ENCODE assay signal across 8 cellular contexts in genomic region chr13:43307921-43308433, GRCh38.
A peak's percentile ranks its signal among the peaks of the same experiment; 100 is the strongest.
DNase-seq lines count a peak whose midpoint lies in the region; ATAC-seq and TF ChIP-seq lines count a peak whose summit lies in the region.

No MANE protein-coding gene starts in this region.

- TF ChIP-seq CTCF in A673 (conservative IDR thresholded peaks at IDR 0.05; ENCODE audit: low read depth, low read length), result no peak
- peak; percentile 12 for TF ChIP-seq CTCF in chondrocyte (IDR thresholded peaks at IDR 0.05)

- POLR2A ChIA-PET in A673 (lab: Charles Lee; ENCODE audit: low non-redundant PET), result no interaction called here

- H3K27me3 Mint-ChIP-seq in chondrocyte (ENCODE audit: low read depth) (no peaks in the 10 kb centered on the region), memory B cell (peaks cover 3% of the 10 kb centered on the region)

- no peaks in the 10 kb centered on the region for H3K36me3 ChIP-seq in A673 (ENCODE audit: insufficient read depth, low read length, poor library complexity, severe bottlenecking)

- peaks cover 49% of the 10 kb centered on the region for H3K4me1 Mint-ChIP-seq in chondrocyte (ENCODE audit: low read depth)
- peaks cover 9% of the 10 kb centered on the region for H3K4me1 Mint-ChIP-seq in memory B cell

- H3K27ac Mint-ChIP-seq in chondrocyte (ENCODE audit: unreplicated experiment), result peak overlapping the region; percentile 90
- H3K27ac Mint-ChIP-seq in memory B cell, result peak overlapping the region; percentile 15

- CTCF ChIA-PET in A673 (lab: Charles Lee), result no interaction called here

- DNase-seq in A673 (ENCODE audit: low spot score) (peak; percentile 90), NCI-H526 (lab: John Stamatoyannopoulos, UW) (peak; percentile 45 to 46), chondrocyte (ENCODE audit: low spot score) (no peak), memory B cell (ENCODE audit: low spot score in 2 of 2) (no peak), RKO (ENCODE audit: low spot score) (no peak)

- H3K4me3 ChIP-seq in A673 (ENCODE audit: low read depth, low read length, poor library complexity, severe bottlenecking), result no peak overlapping the region

- H3K27me3 ChIP-seq in A673 (replicated peaks; ENCODE audit: insufficient read depth, low read depth, low read length, poor library complexity), result no peaks in the 10 kb centered on the region

- H3K4me3 Mint-ChIP-seq in chondrocyte (ENCODE audit: unreplicated experiment), result no peak overlapping the region
- H3K4me3 Mint-ChIP-seq in memory B cell, result peak overlapping the region; percentile 38

- H3K36me3 Mint-ChIP-seq in chondrocyte (ENCODE audit: low read depth), result no peaks in the 10 kb centered on the region
- no peaks in the 10 kb centered on the region for H3K36me3 Mint-ChIP-seq in memory B cell

- peaks cover 30% of the 10 kb centered on the region for H3K4me1 ChIP-seq in A673 (ENCODE audit: insufficient read depth, low read length, poor library complexity, severe bottlenecking)

- intact Hi-C loops in A673 (cut with micrococcal nuclease; ENCODE audit: unreplicated experiment), result loop anchor here (10.0 kb wide), 2 partner anchors 87 to 157 kb away; no protein-coding TSS in a partner anchor

- H3K27ac ChIP-seq in A673 (ENCODE audit: low read depth, low read length, poor library complexity, severe bottlenecking), result no peak overlapping the region

- no peaks in the 10 kb centered on the region for H3K9me3 ChIP-seq in A673 (ENCODE audit: low read depth, low read length, poor library complexity, severe bottlenecking)

- ATAC-seq in GM19023 (IDR thresholded peaks at IDR 0.05; ENCODE audit: unreplicated experiment) (peak; percentile 80), HG03159 (IDR thresholded peaks at IDR 0.05; ENCODE audit: unreplicated experiment) (peak; percentile 92), memory B cell (ENCODE audit: low read depth) (peak; percentile 94), HG03520 (IDR thresholded peaks at IDR 0.05; ENCODE audit: unreplicated experiment) (no peak)

- H3K9me3 Mint-ChIP-seq in chondrocyte (ENCODE audit: low read depth) (no peaks in the 10 kb centered on the region), memory B cell (no peaks in the 10 kb centered on the region)

- BruUV-seq in A673 (replicated peaks; lab: Mats Ljungman, UMichigan), result no TSS peak

Comparison
In these comparisons a context has a peak if more than half of its experiments do, and no peak if none do; other contexts are left out.
1. DNase-seq: peak in A673 (single experiment) and NCI-H526 (2 of 2); none in chondrocyte (single experiment), memory B cell (0 of 2) and RKO (single experiment).